In the genomic region with DNA sequence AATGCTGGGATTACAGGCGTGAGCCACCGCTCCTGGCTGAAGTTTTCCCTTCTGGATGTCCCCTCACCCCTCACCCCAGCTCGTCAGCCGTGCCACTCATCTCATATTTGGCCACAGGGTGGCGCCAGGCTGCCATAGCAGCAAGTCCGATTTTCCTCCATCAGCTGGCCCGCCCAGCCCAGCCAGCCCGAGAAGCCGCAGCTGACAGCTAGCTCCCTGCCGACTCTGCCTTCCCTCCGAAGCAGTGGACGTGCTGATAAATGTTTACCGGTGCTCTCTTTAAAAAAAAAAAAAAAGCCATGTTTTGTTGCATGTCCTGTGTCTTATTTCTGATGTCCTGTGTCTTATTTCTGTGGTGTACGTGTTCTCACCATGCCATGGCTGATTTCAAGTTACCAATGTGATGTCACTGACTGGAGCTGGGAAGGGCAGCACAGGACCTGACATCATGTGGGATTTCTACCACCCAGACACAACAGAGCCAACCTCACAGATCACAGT, we compare ENCODE assay signal across 1 cellular context.
TF ChIP-seq lines count a peak whose summit lies in the region.

No MANE protein-coding gene starts in this region.

TF ChIP-seq in HEK293, 187 proteins besides CTCF, POLR2A, EP300 and RAD21 (continued from another document and continues in another):
- TF ChIP-seq ZNF692 (tag by site-specific recombination; IDR thresholded peaks at IDR 0.05) (peak; percentile 50), ZNF747 (tag by site-specific recombination; IDR thresholded peaks at IDR 0.05) (no peak), ZNF639 (tag by site-specific recombination; IDR thresholded peaks at IDR 0.05) (no peak), ZNF518A (tag by site-specific recombination; conservative IDR thresholded peaks at IDR 0.05; ENCODE audit: low read depth) (no peak), KLF17 (tag by site-specific recombination; IDR thresholded peaks at IDR 0.05) (peak; percentile 76), KLF7 (tag by site-specific recombination; IDR thresholded peaks at IDR 0.05; ENCODE audit: borderline replicate concordance) (peak; percentile 19; the same call in 1 of the 2 replicates), ZBTB48 (tag by site-specific recombination; IDR thresholded peaks at IDR 0.05) (no peak), KLF10 (tag by site-specific recombination; IDR thresholded peaks at IDR 0.05) (no peak), KLF1 (tag by site-specific recombination; IDR thresholded peaks at IDR 0.05) (peak; percentile 46; the same call in 1 of the 2 replicates), ZNF433 (tag by site-specific recombination; IDR thresholded peaks at IDR 0.05; ENCODE audit: low read depth) (no peak), ZNF184 (tag by site-specific recombination; IDR thresholded peaks at IDR 0.05) (no peak), ZNF157 (tag by site-specific recombination; IDR thresholded peaks at IDR 0.05) (no peak), ZNF335 (tag by site-specific recombination; conservative IDR thresholded peaks at IDR 0.05) (peak; percentile 83), ZBTB6 (tag by site-specific recombination; IDR thresholded peaks at IDR 0.05) (no peak), ZNF2 (tag by site-specific recombination; IDR thresholded peaks at IDR 0.05) (peak; percentile 83), ZBTB20 (tag by site-specific recombination; IDR thresholded peaks at IDR 0.05) (no peak), ZNF677 (tag by site-specific recombination; IDR thresholded peaks at IDR 0.05) (no peak), ELK4 (IDR thresholded peaks at IDR 0.05; ENCODE audit: borderline replicate concordance, low read depth, low read length) (no peak), YY1 (tag by site-specific recombination; IDR thresholded peaks at IDR 0.05) (no peak), ZFP69B (tag by site-specific recombination; IDR thresholded peaks at IDR 0.05) (0 out of 2 replicates have a peak, but pooled peaks have one; percentile 30), ZFP37 (tag by site-specific recombination; IDR thresholded peaks at IDR 0.05) (peak; percentile 62; the same call in 1 of the 2 replicates), ZNF473 (tag by site-specific recombination; IDR thresholded peaks at IDR 0.05) (no peak), ZNF510 (tag by site-specific recombination; IDR thresholded peaks at IDR 0.05; ENCODE audit: insufficient replicate concordance) (no peak), ZNF768 (tag by site-specific recombination; IDR thresholded peaks at IDR 0.05) (no peak), ZNF514 (tag by site-specific recombination; IDR thresholded peaks at IDR 0.05) (no peak), GLIS2 (tag by site-specific recombination; IDR thresholded peaks at IDR 0.05) (no peak), ZBTB44 (tag by site-specific recombination; IDR thresholded peaks at IDR 0.05) (no peak), GLI2 (tag by site-specific recombination; IDR thresholded peaks at IDR 0.05; ENCODE audit: borderline replicate concordance, low read depth) (no peak), ZNF311 (tag by site-specific recombination; IDR thresholded peaks at IDR 0.05; ENCODE audit: borderline replicate concordance) (no peak), ZNF175 (tag by site-specific recombination; IDR thresholded peaks at IDR 0.05) (no peak), ZNF202 (tag by site-specific recombination; IDR thresholded peaks at IDR 0.05; ENCODE audit: borderline replicate concordance) (no peak), ZBTB21 (tag by site-specific recombination; IDR thresholded peaks at IDR 0.05) (peak; percentile 88), HOXC10 (CRISPR knock-in tag; IDR thresholded peaks at IDR 0.05) (no peak), ZNF48 (tag by site-specific recombination; IDR thresholded peaks at IDR 0.05) (no peak), ZNF585B (tag by site-specific recombination; IDR thresholded peaks at IDR 0.05) (no peak), ZBTB8A (tag by site-specific recombination; IDR thresholded peaks at IDR 0.05) (0 out of 2 replicates have a peak, but pooled peaks have one; percentile 39), ZNF214 (tag by site-specific recombination; IDR thresholded peaks at IDR 0.05; ENCODE audit: borderline replicate concordance) (no peak), ZNF707 (tag by site-specific recombination; IDR thresholded peaks at IDR 0.05) (no peak), OSR2 (tag by site-specific recombination; IDR thresholded peaks at IDR 0.05) (no peak), ZNF404 (tag by site-specific recombination; IDR thresholded peaks at IDR 0.05) (no peak), ZNF174 (tag by site-specific recombination; IDR thresholded peaks at IDR 0.05) (no peak), ZNF24 (tag by site-specific recombination; IDR thresholded peaks at IDR 0.05) (0 out of 2 replicates have a peak, but pooled peaks have one; percentile 26), EGR2 (tag by site-specific recombination; IDR thresholded peaks at IDR 0.05; ENCODE audit: low read depth) (no peak), ZNF792 (tag by site-specific recombination; IDR thresholded peaks at IDR 0.05) (no peak), ZNF664 (tag by site-specific recombination; IDR thresholded peaks at IDR 0.05) (no peak), ZNF366 (tag by site-specific recombination; conservative IDR thresholded peaks at IDR 0.05) (no peak), TRIM28 (IDR thresholded peaks at IDR 0.05; ENCODE audit: borderline replicate concordance, low read length) (no peak), ZNF623 (tag by site-specific recombination; IDR thresholded peaks at IDR 0.05) (no peak), ZNF501 (tag by site-specific recombination; IDR thresholded peaks at IDR 0.05) (peak; percentile 86), ZNF16 (tag by site-specific recombination; IDR thresholded peaks at IDR 0.05; ENCODE audit: low read depth) (no peak)
- TF ChIP-seq, protein P1, sequence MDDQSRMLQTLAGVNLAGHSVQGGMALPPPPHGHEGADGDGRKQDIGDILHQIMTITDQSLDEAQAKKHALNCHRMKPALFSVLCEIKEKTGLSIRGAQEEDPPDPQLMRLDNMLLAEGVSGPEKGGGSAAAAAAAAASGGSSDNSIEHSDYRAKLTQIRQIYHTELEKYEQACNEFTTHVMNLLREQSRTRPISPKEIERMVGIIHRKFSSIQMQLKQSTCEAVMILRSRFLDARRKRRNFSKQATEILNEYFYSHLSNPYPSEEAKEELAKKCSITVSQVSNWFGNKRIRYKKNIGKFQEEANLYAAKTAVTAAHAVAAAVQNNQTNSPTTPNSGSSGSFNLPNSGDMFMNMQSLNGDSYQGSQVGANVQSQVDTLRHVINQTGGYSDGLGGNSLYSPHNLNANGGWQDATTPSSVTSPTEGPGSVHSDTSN (CRISPR knock-in tag; IDR thresholded peaks at IDR 0.05), result no peak
- TF ChIP-seq, protein P2, sequence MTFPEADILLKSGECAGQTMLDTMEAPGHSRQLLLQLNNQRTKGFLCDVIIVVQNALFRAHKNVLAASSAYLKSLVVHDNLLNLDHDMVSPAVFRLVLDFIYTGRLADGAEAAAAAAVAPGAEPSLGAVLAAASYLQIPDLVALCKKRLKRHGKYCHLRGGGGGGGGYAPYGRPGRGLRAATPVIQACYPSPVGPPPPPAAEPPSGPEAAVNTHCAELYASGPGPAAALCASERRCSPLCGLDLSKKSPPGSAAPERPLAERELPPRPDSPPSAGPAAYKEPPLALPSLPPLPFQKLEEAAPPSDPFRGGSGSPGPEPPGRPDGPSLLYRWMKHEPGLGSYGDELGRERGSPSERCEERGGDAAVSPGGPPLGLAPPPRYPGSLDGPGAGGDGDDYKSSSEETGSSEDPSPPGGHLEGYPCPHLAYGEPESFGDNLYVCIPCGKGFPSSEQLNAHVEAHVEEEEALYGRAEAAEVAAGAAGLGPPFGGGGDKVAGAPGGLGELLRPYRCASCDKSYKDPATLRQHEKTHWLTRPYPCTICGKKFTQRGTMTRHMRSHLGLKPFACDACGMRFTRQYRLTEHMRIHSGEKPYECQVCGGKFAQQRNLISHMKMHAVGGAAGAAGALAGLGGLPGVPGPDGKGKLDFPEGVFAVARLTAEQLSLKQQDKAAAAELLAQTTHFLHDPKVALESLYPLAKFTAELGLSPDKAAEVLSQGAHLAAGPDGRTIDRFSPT (tag by site-specific recombination; IDR thresholded peaks at IDR 0.05), result no peak; the same call in 1 of the 2 replicates
